8 cellular contexts compared by ENCODE assay signal in the genomic region with DNA sequence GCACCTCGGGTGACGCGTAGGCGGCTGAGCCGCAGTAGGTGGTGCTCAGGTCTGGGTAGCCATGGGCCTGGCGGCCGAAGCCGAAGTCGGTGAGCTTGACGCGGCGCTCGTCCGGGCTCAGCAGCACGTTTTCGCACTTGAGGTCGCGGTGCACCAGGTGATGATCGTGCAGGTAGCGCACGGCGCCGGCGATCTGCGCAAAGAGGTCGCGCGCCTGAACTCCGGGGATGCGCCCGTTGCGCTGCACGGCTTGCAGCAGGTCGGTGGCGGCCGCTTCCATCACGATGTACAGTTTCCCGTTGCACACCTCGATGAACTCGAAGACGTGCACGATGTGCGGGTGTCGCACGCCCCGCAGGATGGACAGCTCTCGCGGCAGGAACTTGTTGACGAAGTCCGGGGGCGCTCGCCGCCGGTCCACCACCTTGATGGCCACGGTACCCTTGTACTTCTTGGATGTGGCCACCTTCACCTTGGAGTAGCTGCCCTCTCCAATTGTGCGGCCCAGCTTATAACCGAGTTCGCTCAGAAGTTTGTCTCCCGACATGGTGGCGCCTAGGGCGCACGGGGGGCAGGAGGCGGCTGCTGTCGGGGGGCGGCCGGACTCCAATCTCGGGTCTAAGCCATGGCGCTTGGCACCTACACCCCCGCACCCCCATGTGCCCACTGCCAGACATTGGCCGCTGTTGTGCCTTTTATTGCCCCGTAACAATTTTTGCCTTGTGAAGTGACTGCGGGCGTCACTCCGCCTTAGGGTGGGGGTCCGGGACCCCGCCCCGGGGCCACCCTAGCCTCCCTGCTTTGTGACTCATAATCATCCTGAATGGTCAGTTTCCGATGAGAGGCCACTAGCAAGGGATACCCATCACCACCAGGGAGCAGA. TPM values are rescaled to one million over a fixed set of nuclear protein-coding genes. Genes with fewer than 3 reads are reported as not detected.
DNase-seq lines count a peak whose midpoint lies in the region; ATAC-seq and TF ChIP-seq lines count a peak whose summit lies in the region.

A gene (minus strand): TSS at position 668 of the 883 bp plus-strand sequence. CDS start 121 bp downstream, at position 547.

- H3K9me2 ChIP-seq in PC-9 (ENCODE audit: insufficient read depth) = no peaks in the 10 kb centered on the region

- H3K27me3 Mint-ChIP-seq in Caco-2 (ENCODE audit: insufficient read depth, unreplicated experiment) = no peaks in the 10 kb centered on the region

- H3K36me3 Mint-ChIP-seq in Caco-2 (ENCODE audit: insufficient read depth, unreplicated experiment) = peaks cover 58% of the 10 kb centered on the region

- H3K4me1 ChIP-seq in Caco-2 = no peaks in the 10 kb centered on the region
- H3K4me1 ChIP-seq in PC-9 (replicated peaks; ENCODE audit: insufficient read depth) = peaks cover 10% of the 10 kb centered on the region
- H3K4me1 ChIP-seq in neutrophil (ENCODE audit: control insufficient read depth in 1 of 2, insufficient read depth in 1 of 2, low read depth in 1 of 2, low read length in 1 of 2) = peaks cover 12% of the 10 kb centered on the region in 2 experiments

- intact Hi-C loops in Caco-2 (cut with micrococcal nuclease; ENCODE audit: unreplicated experiment) (no loop called here), PC-9 (cut with micrococcal nuclease; ENCODE audit: unreplicated experiment) (no loop called here)

- H3F3A ChIP-seq in PC-9 (ENCODE audit: insufficient read depth, low read depth) = peaks cover 31% of the 10 kb centered on the region; the same call in 1 of the 2 replicates

- DNase-seq in Caco-2 = no peak
- peak in 1 of 2 experiments; percentile 53 for DNase-seq in PC-9
- DNase-seq in epithelial cell of prostate (ENCODE audit: low read depth, low spot score) = no peak
- no peak for DNase-seq in cortex of kidney (lab: John Stamatoyannopoulos, UW)

- H3K36me3 ChIP-seq in Caco-2 (ENCODE audit: control insufficient read depth, insufficient read depth, low read length) (no peaks in the 10 kb centered on the region), PC-9 (ENCODE audit: low read depth) (no peaks in the 10 kb centered on the region), neutrophil (peaks cover 3% of the 10 kb centered on the region)

- no peaks in the 10 kb centered on the region for H3K4me1 Mint-ChIP-seq in Caco-2 (ENCODE audit: low read depth, unreplicated experiment)

- POLR2A ChIA-PET in Caco-2 (lab: Charles Lee) (interaction anchor here (0.6 to 1.0 kb wide), 2 partner anchors 10 to 110 kb away, joined by 5 to 6 read pairs; a partner anchor contains a TSS), PC-9 (lab: Charles Lee; ENCODE audit: unreplicated experiment) (no interaction called here)

- peak within 1 kb of the TSS; percentile 90 for H3K27ac Mint-ChIP-seq in Caco-2 (ENCODE audit: unreplicated experiment)

- H3K27me3 ChIP-seq in Caco-2 (replicated peaks; ENCODE audit: control insufficient read depth, insufficient read depth, low read length) (no peaks in the 10 kb centered on the region), PC-9 (ENCODE audit: insufficient read depth, low read depth) (no peaks in the 10 kb centered on the region), neutrophil (peaks cover 5% of the 10 kb centered on the region)

- CTCF ChIA-PET in Caco-2 (lab: Charles Lee) (no interaction called here), PC-9 (lab: Charles Lee) (interaction anchor here (0.6 kb wide), 1 partner anchor 350 kb away, joined by 4 read pairs; a partner anchor contains a TSS)

- peak within 1 kb of the TSS; percentile 84 for H3K4me2 ChIP-seq in PC-9

- no peaks in the 10 kb centered on the region for H3K9me3 ChIP-seq in Caco-2
- no peaks in the 10 kb centered on the region for H3K9me3 ChIP-seq in PC-9 (ENCODE audit: insufficient read depth, low read depth)
- no peaks in the 10 kb centered on the region for H3K9me3 ChIP-seq in neutrophil

- H2AFZ ChIP-seq in PC-9 = peak within 1 kb of the TSS; percentile 97

- H3K79me2 ChIP-seq in PC-9 (ENCODE audit: low read depth) = peaks cover 36% of the 10 kb centered on the region

- H3K9me3 Mint-ChIP-seq in Caco-2 (ENCODE audit: unreplicated experiment) = no peaks in the 10 kb centered on the region

- H3K27ac ChIP-seq in PC-9 = peak within 1 kb of the TSS; percentile 59
- peak within 1 kb of the TSS; percentile 65 for H3K27ac ChIP-seq in epithelial cell of prostate
- peak within 1 kb of the TSS; percentile 85 for H3K27ac ChIP-seq in neutrophil

- ATAC-seq in GM21723 (IDR thresholded peaks at IDR 0.05; ENCODE audit: unreplicated experiment) = no peak
- ATAC-seq in GM18909 (IDR thresholded peaks at IDR 0.05; ENCODE audit: poor library complexity, unreplicated experiment) = no peak
- no peak for ATAC-seq in activated CD4-positive, CD25-positive, alpha-beta regulatory T cell treated with anti-CD3 and anti-CD28 coated beads, Interleukin-2, amount 50 U/mL, for 24 hours

- peak in 1 of 2 experiments; percentile 27 for TF ChIP-seq CTCF in Caco-2 (IDR thresholded peaks at IDR 0.05; ENCODE audit: insufficient read depth in 1 of 2, low read depth in 1 of 2, low read length in 1 of 2, severe bottlenecking in 1 of 2, unreplicated experiment in 1 of 2)
- no peak for TF ChIP-seq CTCF in PC-9 (conservative IDR thresholded peaks at IDR 0.05)
- TF ChIP-seq CTCF in neutrophil (IDR thresholded peaks at IDR 0.05) = no peak

- H3K4me3 Mint-ChIP-seq in Caco-2 (ENCODE audit: unreplicated experiment) = peak within 1 kb of the TSS; percentile 85

- peaks cover 7% of the 10 kb centered on the region; the same call in 1 of the 2 replicates for H4K20me1 ChIP-seq in PC-9 (ENCODE audit: insufficient read depth)

- peak within 1 kb of the TSS; percentile 83 for H3K4me3 ChIP-seq in Caco-2 (ENCODE audit: low read depth, low read length)
- peak within 1 kb of the TSS; percentile 98 for H3K4me3 ChIP-seq in PC-9
- peak within 1 kb of the TSS; percentile 82 to 97 for H3K4me3 ChIP-seq in neutrophil (ENCODE audit: low read depth in 1 of 2, low read length in 1 of 2)

- BruUV-seq in Caco-2 (replicated peaks; lab: Mats Ljungman, UMichigan) = no TSS peak
- no TSS peak for BruUV-seq in PC-9 (replicated peaks; lab: Mats Ljungman, UMichigan)

RNA-seq across cellular contexts. Expression of the gene that starts here (rescaled TPM):
- total RNA-seq in Caco-2 (2022) (3.1 and 3.8 TPM in 2 replicates), PC-9 (2021) (2.0 and 3.3 TPM in 2 replicates)
